Comparison of ENCODE assay signal across 8 cellular contexts in genomic region chr5:160008877-160009590, GRCh38. TPM values are rescaled to one million over a fixed set of nuclear protein-coding genes. Genes with fewer than 3 reads are reported as not detected.
DNase-seq lines count a peak whose midpoint lies in the region; ATAC-seq and TF ChIP-seq lines count a peak whose summit lies in the region.

TTC1 (plus strand) TSS chr5:160009139; CDS start chr5:160010529, 1,390 bp downstream.

- peak within 1 kb of the TSS; percentile 66 for H2BK5ac ChIP-seq in H9 (ENCODE audit: insufficient read length, low read length)

- DNase-seq in H9 (peak; percentile 96), MG63 (peak; percentile 97), SHP77 treated with DMSO at 0.1 percent for 48 hours (lab: John Stamatoyannopoulos, UW) (peak; percentile 97), fibroblast of the conjunctiva (ENCODE audit: low read depth) (peak; percentile 97), nephron progenitor cell (peak; percentile 84)
- DNase-seq in activated effector memory CD4-positive, alpha-beta T cell treated with anti-CD3 and anti-CD28 coated beads, Interleukin-2, amount 50 U/mL, for 16 hours, result peak; percentile 96
- DNase-seq in stimulated activated naive CD8-positive, alpha-beta T cell treated with anti-CD3 and anti-CD28 coated beads, Interleukin-15, amount 100 ng/mL, for 72 hours, result peak; percentile 85 to 93

- no CpG with 5 or more reads among the region's 31 CpGs for WGBS in H9 (ENCODE audit: extremely low coverage, insufficient read length, low lambda C conversion rate)

- H2AFZ ChIP-seq in H9 (ENCODE audit: low read length), result peak within 1 kb of the TSS; percentile 70

- no peak within 1 kb of the TSS for H2AK5ac ChIP-seq in H9 (ENCODE audit: insufficient read length, low read length)

- no peaks in the 10 kb centered on the region for H3K27me3 ChIP-seq in H9 (ENCODE audit: insufficient read depth, low read length)
- no peaks in the 10 kb centered on the region for H3K27me3 ChIP-seq in MG63

- H4K5ac ChIP-seq in H9 (ENCODE audit: insufficient read length, low read depth, low read length), result peak within 1 kb of the TSS; percentile 80

- H3K9ac ChIP-seq in ES-I3 (ENCODE audit: low read depth, low read length) (peak within 1 kb of the TSS; percentile 96), H9 (ENCODE audit: extremely low read depth, insufficient read length, low read length) (peak within 1 kb of the TSS; percentile 98)

- H3K4me1 ChIP-seq in ES-I3 (ENCODE audit: insufficient read depth, low read length), result no peaks in the 10 kb centered on the region
- no peaks in the 10 kb centered on the region; the same call in 1 of the 2 replicates for H3K4me1 ChIP-seq in H9 (ENCODE audit: insufficient read depth, low read length)

- no peak within 1 kb of the TSS for H2BK120ac ChIP-seq in H9 (ENCODE audit: low read depth, low read length, poor library complexity, severe bottlenecking)

- H3K9me3 Mint-ChIP-seq in H9 (no peaks in the 10 kb centered on the region; a peak in 1 of 5 replicates), nephron progenitor cell (no peaks in the 10 kb centered on the region)
- H3K9me3 Mint-ChIP-seq in stimulated activated naive CD8-positive, alpha-beta T cell treated with anti-CD3 and anti-CD28 coated beads, Interleukin-15, amount 100 ng/mL, for 72 hours, result no peaks in the 10 kb centered on the region

- H3K27ac Mint-ChIP-seq in H9 (peak within 1 kb of the TSS; percentile 99 to 100 (median 99)), nephron progenitor cell (peak within 1 kb of the TSS; percentile 98)
- peak within 1 kb of the TSS; percentile 97 to 99 for H3K27ac Mint-ChIP-seq in stimulated activated naive CD8-positive, alpha-beta T cell treated with anti-CD3 and anti-CD28 coated beads, Interleukin-15, amount 100 ng/mL, for 72 hours

- no peaks in the 10 kb centered on the region for H3K9me3 ChIP-seq in ES-I3 (ENCODE audit: control insufficient read depth, insufficient read depth, low read length)
- H3K9me3 ChIP-seq in H9 (ENCODE audit: control insufficient read depth, low read depth, low read length), result no peaks in the 10 kb centered on the region
- no peaks in the 10 kb centered on the region for H3K9me3 ChIP-seq in MG63

- TF ChIP-seq CTCF in H9 (conservative IDR thresholded peaks at IDR 0.05) (no peak), nephron progenitor cell (IDR thresholded peaks at IDR 0.05) (no peak)

- H3K23me2 ChIP-seq in H9 (ENCODE audit: insufficient read length, low read depth, low read length, poor library complexity, severe bottlenecking), result peaks cover 9% of the 10 kb centered on the region

- H3K79me2 ChIP-seq in H9 (ENCODE audit: insufficient read depth, low read length), result peaks cover 16% of the 10 kb centered on the region; the same call in 1 of the 2 replicates

- H3K4ac ChIP-seq in H9 (ENCODE audit: low read depth, low read length), result no peak within 1 kb of the TSS

- no peak within 1 kb of the TSS for H2BK20ac ChIP-seq in H9 (ENCODE audit: low read depth, low read length, poor library complexity, severe bottlenecking)

- H3K27me3 Mint-ChIP-seq in H9 (ENCODE audit: low read depth) (no peaks in the 10 kb centered on the region; the same call in 1 of the 2 replicates), nephron progenitor cell (ENCODE audit: low read depth, poor library complexity) (peaks cover 2% of the 10 kb centered on the region)
- H3K27me3 Mint-ChIP-seq in stimulated activated naive CD8-positive, alpha-beta T cell treated with anti-CD3 and anti-CD28 coated beads, Interleukin-15, amount 100 ng/mL, for 72 hours, result no peaks in the 10 kb centered on the region

- H3K4me1 Mint-ChIP-seq in H9 (peaks cover 11 to 16% of the 10 kb centered on the region in 2 experiments), nephron progenitor cell (peaks cover 42% of the 10 kb centered on the region)
- H3K4me1 Mint-ChIP-seq in stimulated activated naive CD8-positive, alpha-beta T cell treated with anti-CD3 and anti-CD28 coated beads, Interleukin-15, amount 100 ng/mL, for 72 hours, result peaks cover 24% of the 10 kb centered on the region

- no peak within 1 kb of the TSS for H2BK15ac ChIP-seq in H9 (ENCODE audit: low read depth, low read length)

- peaks cover 9% of the 10 kb centered on the region for H3K79me1 ChIP-seq in H9 (ENCODE audit: insufficient read depth, low read depth, low read length, poor library complexity, severe bottlenecking)

- peak within 1 kb of the TSS; percentile 84 for H3K4me3 ChIP-seq in MG63

- H3K4me3 Mint-ChIP-seq in H9 (peak within 1 kb of the TSS; percentile 97 to 99), nephron progenitor cell (peak within 1 kb of the TSS; percentile 96)
- H3K4me3 Mint-ChIP-seq in stimulated activated naive CD8-positive, alpha-beta T cell treated with anti-CD3 and anti-CD28 coated beads, Interleukin-15, amount 100 ng/mL, for 72 hours, result peak within 1 kb of the TSS; percentile 94 to 98

- H4K20me1 ChIP-seq in H9 (ENCODE audit: control insufficient read depth, insufficient read depth, insufficient read length), result no peaks in the 10 kb centered on the region

- H3K4me2 ChIP-seq in H9 (ENCODE audit: insufficient read depth, insufficient read length, low read length), result peak within 1 kb of the TSS; percentile 88

- peaks cover 16 to 32% (median 27%) of the 10 kb centered on the region in 3 experiments; a peak in 6 of 7 replicates for H3K36me3 Mint-ChIP-seq in H9 (ENCODE audit: insufficient read depth in 1 of 3, low read depth in 3 of 3)
- H3K36me3 Mint-ChIP-seq in nephron progenitor cell (ENCODE audit: low read depth), result peaks cover 31% of the 10 kb centered on the region

- no peak within 1 kb of the TSS for H4K91ac ChIP-seq in H9 (ENCODE audit: insufficient read length, low read depth, low read length)

- H3K27ac ChIP-seq in H9 (ENCODE audit: insufficient read length, low read depth, low read length), result no peak within 1 kb of the TSS

- peak; percentile 100 for ATAC-seq in stimulated activated naive CD8-positive, alpha-beta T cell treated with anti-CD3 and anti-CD28 coated beads, Interleukin-15, amount 100 ng/mL, for 72 hours

- no peak within 1 kb of the TSS for H3T11ph ChIP-seq in H9 (ENCODE audit: low read length)

- H2BK12ac ChIP-seq in H9 (ENCODE audit: insufficient read length, low read depth, low read length), result no peak within 1 kb of the TSS

- peak within 1 kb of the TSS; percentile 47 for H3K56ac ChIP-seq in H9 (ENCODE audit: insufficient read length, low read depth, low read length)

- H3K36me3 ChIP-seq in ES-I3 (ENCODE audit: insufficient read depth, low read length), result peaks cover 14% of the 10 kb centered on the region; the same call in 1 of the 2 replicates
- H3K36me3 ChIP-seq in MG63, result peaks cover 29% of the 10 kb centered on the region

- H3K18ac ChIP-seq in H9 (ENCODE audit: insufficient read length, low read depth, low read length), result peak within 1 kb of the TSS; percentile 82

- no peak within 1 kb of the TSS for H4K8ac ChIP-seq in H9 (replicated peaks; ENCODE audit: insufficient read length, low read depth, low read length)

- no peak within 1 kb of the TSS for H3K23ac ChIP-seq in H9 (ENCODE audit: insufficient read length, low read depth, low read length)

- peak within 1 kb of the TSS; percentile 68; the same call in 1 of the 2 replicates for H3K14ac ChIP-seq in H9 (ENCODE audit: insufficient read depth, low read length)

RNA-seq across cellular contexts. Expression of gene TTC1, which starts in this region (rescaled TPM):
- 62.6 and 63.3 TPM in 2 replicates for total RNA-seq in H9 (2021)
- 52.3 and 59.6 TPM in 2 replicates for total RNA-seq in MG63 (2014; rRNA removed; shearing (Covaris generic); ENCODE audit: low replicate concordance)
